ENCODE assay signal across 14 cellular contexts in the genomic region with DNA sequence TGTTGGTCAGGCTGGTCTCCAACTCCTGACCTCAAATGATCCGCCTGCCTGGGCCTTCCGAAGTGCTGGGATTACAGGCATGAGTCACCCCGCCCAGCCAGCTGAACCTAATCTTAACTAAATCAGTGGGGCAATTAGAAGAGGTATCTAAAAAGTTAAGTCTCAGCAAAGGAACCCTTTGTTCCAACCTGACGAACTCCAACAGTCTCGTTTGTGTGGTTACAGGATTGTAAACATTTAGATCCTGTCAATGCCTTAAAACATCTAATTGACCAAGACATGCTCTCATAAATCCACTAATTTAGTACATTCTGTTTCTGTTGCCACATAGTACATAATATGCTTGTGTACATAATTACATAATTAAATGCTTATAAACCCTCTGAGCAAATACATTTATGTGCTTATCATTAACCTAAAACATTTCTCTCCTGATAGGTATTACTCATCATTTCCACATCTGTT. TPM values are rescaled to one million over a fixed set of nuclear protein-coding genes. Genes with fewer than 3 reads are reported as not detected.
A peak's percentile ranks its signal among the peaks of the same experiment; 100 is the strongest.
DNase-seq lines count a peak whose midpoint lies in the region; ATAC-seq and TF ChIP-seq lines count a peak whose summit lies in the region.
"Had no signal": no experiment of that assay in that cellular context is flagged by ENCODE, and none has a peak within 500 bp of the region (broad histone marks: within the 10 kb centered on the region; RNA-seq: fewer than 3 reads in every experiment).

No MANE protein-coding gene starts in this region.

- DNase-seq in GM04504 (ENCODE audit: low read depth) (peak; percentile 27), NCI-H69 (lab: John Stamatoyannopoulos, UW) (peak; percentile 93), choroid plexus epithelial cell (ENCODE audit: low read depth) (peak; percentile 59), prostate gland (ENCODE audit: low spot score) (peak; percentile 77), G401 (ENCODE audit: low spot score) (no peak), tibial nerve (ENCODE audit: low spot score in 2 of 2) (no peak)
- no peak for DNase-seq in activated T-cell treated with anti-CD3 and anti-CD28 coated beads, Interleukin-2, amount 50 U/mL, for 24 hours
- DNase-seq: cortex of kidney; GDM1; NCI-H2227 treated with DMSO at 0.1 percent for 48 hours; stimulated activated CD4-positive, alpha-beta T cell treated with anti-CD3 and anti-CD28 coated beads, Interleukin-2, amount 100 ng/mL, for 48 hours had no signal

- in situ Hi-C loops in G401 (cut with HindIII; ENCODE audit: low sequenced_read_pairs): no loop called here

- H3K4me1 ChIP-seq in prostate gland (replicated peaks) (peaks cover 8% of the 10 kb centered on the region), tibial nerve (no peaks in the 10 kb centered on the region)
- H3K4me1 ChIP-seq: suprapubic skin had no signal

- peak overlapping the region; percentile 74 to 83 for H3K27ac ChIP-seq in prostate gland
- H3K27ac ChIP-seq in tibial nerve: no peak overlapping the region
- H3K27ac ChIP-seq: suprapubic skin had no signal

- H3K4me3 ChIP-seq in choroid plexus epithelial cell (ENCODE audit: low read depth, low read length) (no peak overlapping the region), prostate gland (no peak overlapping the region), tibial nerve (no peak overlapping the region)
- H3K4me3 ChIP-seq: suprapubic skin had no signal

- WGBS in prostate gland: 25% methylated on average over 5 of the region's 5 CpGs
- 79 to 83% methylated on average over 5 of the region's 5 CpGs for WGBS in tibial nerve, 2 donors

- H3K36me3 ChIP-seq in prostate gland (no peaks in the 10 kb centered on the region), tibial nerve (no peaks in the 10 kb centered on the region)
- H3K36me3 ChIP-seq: suprapubic skin had no signal

- TF ChIP-seq EP300 in tibial nerve (IDR thresholded peaks at IDR 0.05): no peak

- H3K4me1 Mint-ChIP-seq in activated T-cell treated with anti-CD3 and anti-CD28 coated beads, Interleukin-2, amount 50 U/mL, for 24 hours (ENCODE audit: low read depth): no peaks in the 10 kb centered on the region

- TF ChIP-seq POLR2A in prostate gland (IDR thresholded peaks at IDR 0.05) (no peak), tibial nerve (IDR thresholded peaks at IDR 0.05) (no peak)

- H3K4me3 Mint-ChIP-seq in activated T-cell treated with anti-CD3 and anti-CD28 coated beads, Interleukin-2, amount 50 U/mL, for 24 hours: no peak overlapping the region
- H3K4me3 Mint-ChIP-seq: activated T-helper 1 cell treated with anti-CD3 and anti-CD28 coated beads, Interleukin-12 subunit alpha, Interleukin-12 subunit beta, Interleukin-2, Interleukin-4 antibody, amounts not matched to agents 30 ng/mL and 10 ng/mL and 1 ng/mL, durations not matched to agents 14 hours and 24 hours and 36 hours had no signal

- H3K27me3 Mint-ChIP-seq in activated T-cell treated with anti-CD3 and anti-CD28 coated beads, Interleukin-2, amount 50 U/mL, for 24 hours: peaks cover 6% of the 10 kb centered on the region

- no peaks in the 10 kb centered on the region for H3K36me3 Mint-ChIP-seq in activated T-cell treated with anti-CD3 and anti-CD28 coated beads, Interleukin-2, amount 50 U/mL, for 24 hours (ENCODE audit: low read depth)

- no peak overlapping the region for H3K27ac Mint-ChIP-seq in activated T-cell treated with anti-CD3 and anti-CD28 coated beads, Interleukin-2, amount 50 U/mL, for 24 hours
- H3K27ac Mint-ChIP-seq: activated T-helper 1 cell treated with anti-CD3 and anti-CD28 coated beads, Interleukin-12 subunit alpha, Interleukin-12 subunit beta, Interleukin-2, Interleukin-4 antibody, amounts not matched to agents 30 ng/mL and 10 ng/mL and 1 ng/mL, durations not matched to agents 14 hours and 24 hours and 36 hours had no signal

- intact Hi-C loops in prostate gland (cut with DNase I): no loop called here

- H3K9me3 ChIP-seq in prostate gland: no peaks in the 10 kb centered on the region
- H3K9me3 ChIP-seq in tibial nerve: no peaks in the 10 kb centered on the region
- H3K9me3 ChIP-seq: suprapubic skin had no signal

- ATAC-seq in GM18519 (IDR thresholded peaks at IDR 0.05; ENCODE audit: low FRiP score, unreplicated experiment): no peak

- no peaks in the 10 kb centered on the region for H3K9me3 Mint-ChIP-seq in activated T-cell treated with anti-CD3 and anti-CD28 coated beads, Interleukin-2, amount 50 U/mL, for 24 hours
- H3K9me3 Mint-ChIP-seq: activated T-helper 1 cell treated with anti-CD3 and anti-CD28 coated beads, Interleukin-12 subunit alpha, Interleukin-12 subunit beta, Interleukin-2, Interleukin-4 antibody, amounts not matched to agents 30 ng/mL and 10 ng/mL and 1 ng/mL, durations not matched to agents 14 hours and 24 hours and 36 hours had no signal

- TF ChIP-seq CTCF in choroid plexus epithelial cell (conservative IDR thresholded peaks at IDR 0.05; ENCODE audit: low read depth, low read length) (no peak), prostate gland (IDR thresholded peaks at IDR 0.05) (no peak), tibial nerve (IDR thresholded peaks at IDR 0.05) (no peak)

- H3K27me3 ChIP-seq in prostate gland (replicated peaks; ENCODE audit: insufficient read depth) (no peaks in the 10 kb centered on the region), tibial nerve (no peaks in the 10 kb centered on the region)
- H3K27me3 ChIP-seq: suprapubic skin had no signal

RNA-seq across cellular contexts. Expression of a gene that starts 31.1 kb away (rescaled TPM):
- total RNA-seq in prostate gland: 10 to 100 TPM; 32.2 to 54.7 TPM
- total RNA-seq in G401 (2014; rRNA removed; shearing (Covaris generic)): 0.68 TPM in 1 of 2 replicates, not detected in the other
- 10 to 100 TPM in 3 of 4 donors, 1 to 10 TPM in 1; 8.5 to 13.5 (median 12.0) TPM for total RNA-seq in tibial nerve

Comparison
In these comparisons a context has a peak if more than half of its experiments do, and no peak if none do; other contexts are left out.
1. DNase-seq: peak in GM04504 (single experiment), NCI-H69 (single experiment), choroid plexus epithelial cell (single experiment) and prostate gland (single experiment); none in G401 (single experiment), tibial nerve (0 of 2) and activated T-cell treated with anti-CD3 and anti-CD28 coated beads, Interleukin-2, amount 50 U/mL, for 24 hours (single experiment).
2. H3K27ac ChIP-seq: peak in prostate gland (2 of 2); none in tibial nerve (0 of 4).